ENCODE assay signal across 8 cellular contexts in the genomic region with DNA sequence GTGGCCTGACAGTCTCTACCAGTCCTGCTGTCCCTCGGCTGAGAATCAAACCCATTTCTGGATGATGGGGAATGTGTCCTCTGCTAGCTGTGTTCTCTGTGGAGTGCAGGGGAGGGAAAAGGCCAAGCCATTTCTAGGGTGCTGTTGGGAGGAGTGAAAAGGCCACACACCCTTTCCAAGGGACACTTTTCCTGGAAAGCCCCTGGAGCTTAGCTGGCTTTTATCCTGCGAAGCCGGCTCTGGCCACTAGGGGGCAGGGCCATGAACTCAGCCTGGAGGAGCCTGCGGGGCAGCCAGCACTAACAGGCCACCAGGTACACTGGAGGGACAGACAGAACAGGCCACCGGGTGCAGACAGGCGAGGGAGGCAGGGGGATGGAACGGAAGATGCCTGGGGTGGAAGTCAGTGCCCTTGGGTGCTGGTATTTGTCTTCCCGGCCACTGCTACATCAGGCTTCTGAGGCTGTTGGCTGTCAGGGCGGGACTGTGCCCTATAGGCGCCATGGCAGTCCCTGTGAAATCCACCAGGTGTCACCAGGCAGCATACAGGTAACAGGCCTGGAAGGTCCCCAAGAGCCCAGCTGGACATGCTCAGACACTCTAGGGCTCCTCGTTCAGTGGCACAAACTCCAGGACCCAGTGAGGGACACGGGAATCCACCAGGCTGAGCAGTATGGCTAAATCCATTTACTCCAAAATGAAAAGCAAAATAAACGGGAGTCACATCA. TPM values are rescaled to one million over a fixed set of nuclear protein-coding genes. Genes with fewer than 3 reads are reported as not detected.
DNase-seq lines count a peak whose midpoint lies in the region; ATAC-seq and TF ChIP-seq lines count a peak whose summit lies in the region.
"Not testable (repeated sequence)": the region's sequence is repeated elsewhere in the genome, so short reads cannot be mapped to it uniquely, and the experiment has no call there.

No MANE protein-coding gene starts in this region.

- H3K36me3 Mint-ChIP-seq in activated naive CD8-positive, alpha-beta T cell treated with anti-CD3 and anti-CD28 coated beads, Interleukin-2, amount 50 U/mL, for 24 hours (ENCODE audit: low read depth); glutamatergic neuron (ENCODE audit: unreplicated experiment); neural progenitor cell: not testable (repeated sequence)

- H3K4me2 ChIP-seq in KMS-11, neural progenitor cell: not testable (repeated sequence)

- not testable (repeated sequence) for H3K4me1 Mint-ChIP-seq in activated naive CD8-positive, alpha-beta T cell treated with anti-CD3 and anti-CD28 coated beads, Interleukin-2, amount 50 U/mL, for 24 hours; glutamatergic neuron (ENCODE audit: low read depth, unreplicated experiment); neural progenitor cell

- H3K27ac Mint-ChIP-seq in activated naive CD8-positive, alpha-beta T cell treated with anti-CD3 and anti-CD28 coated beads, Interleukin-2, amount 50 U/mL, for 24 hours; glutamatergic neuron (ENCODE audit: unreplicated experiment); neural progenitor cell: not testable (repeated sequence)

- H3K9me3 Mint-ChIP-seq in activated naive CD8-positive, alpha-beta T cell treated with anti-CD3 and anti-CD28 coated beads, Interleukin-2, amount 50 U/mL, for 24 hours; glutamatergic neuron (ENCODE audit: unreplicated experiment); neural progenitor cell: not testable (repeated sequence)

- not testable (repeated sequence) for H3K4me1 ChIP-seq in KMS-11 (ENCODE audit: low read depth, poor library complexity, severe bottlenecking); neural progenitor cell

- H3K27ac ChIP-seq in KMS-11, neural progenitor cell: not testable (repeated sequence)

- not testable (repeated sequence) for H3K36me3 ChIP-seq in KMS-11 (ENCODE audit: insufficient read depth); neural progenitor cell

- H3K9me3 ChIP-seq in neural progenitor cell (ENCODE audit: low read depth), result not testable (repeated sequence)

- H3K4me3 Mint-ChIP-seq in activated naive CD8-positive, alpha-beta T cell treated with anti-CD3 and anti-CD28 coated beads, Interleukin-2, amount 50 U/mL, for 24 hours; glutamatergic neuron (ENCODE audit: unreplicated experiment); neural progenitor cell: not testable (repeated sequence)

- H3K27me3 Mint-ChIP-seq in activated naive CD8-positive, alpha-beta T cell treated with anti-CD3 and anti-CD28 coated beads, Interleukin-2, amount 50 U/mL, for 24 hours; glutamatergic neuron (ENCODE audit: unreplicated experiment); neural progenitor cell (ENCODE audit: insufficient read depth, low read depth): not testable (repeated sequence)

- H3K4me3 ChIP-seq in AG09309 (ENCODE audit: control insufficient read depth, low read depth, low read length); KMS-11 (IDR thresholded peaks at IDR 0.05; ENCODE audit: insufficient read depth, low read depth, low read length); neural progenitor cell: not testable (repeated sequence)

- peak; percentile 84 for ATAC-seq in GM19035 (IDR thresholded peaks at IDR 0.05; ENCODE audit: unreplicated experiment)
- peak; percentile 95 for ATAC-seq in activated naive CD8-positive, alpha-beta T cell treated with anti-CD3 and anti-CD28 coated beads, Interleukin-2, amount 50 U/mL, for 24 hours

- not testable (repeated sequence) for H3K9ac ChIP-seq in KMS-11, neural progenitor cell

- TF ChIP-seq CTCF in AG09309 (IDR thresholded peaks at IDR 0.05; ENCODE audit: control insufficient read depth, insufficient read depth, low read depth, low read length, missing control alignments), result peak; percentile 30
- 0 out of 2 replicates have a peak, but pooled peaks have one; percentile 32 for TF ChIP-seq CTCF in KMS-11 (conservative IDR thresholded peaks at IDR 0.05; ENCODE audit: low read depth, low read length)
- peak; percentile 73 for TF ChIP-seq CTCF in glutamatergic neuron (IDR thresholded peaks at IDR 0.05; ENCODE audit: partially characterized antibody, unreplicated experiment)
- peak; percentile 67 for TF ChIP-seq CTCF in neural progenitor cell (IDR thresholded peaks at IDR 0.05)

- H3K79me2 ChIP-seq in KMS-11 (ENCODE audit: insufficient read depth, low read depth); neural progenitor cell (ENCODE audit: low read depth): not testable (repeated sequence)

- H3K27me3 ChIP-seq in KMS-11 (ENCODE audit: insufficient read depth, low read depth); neural progenitor cell: not testable (repeated sequence)

- H4K20me1 ChIP-seq in KMS-11 (ENCODE audit: insufficient read depth); neural progenitor cell (ENCODE audit: low read depth): not testable (repeated sequence)

- not testable (repeated sequence) for H3F3A ChIP-seq in neural progenitor cell (ENCODE audit: low read depth)

- H2AFZ ChIP-seq in KMS-11 (ENCODE audit: low read depth); neural progenitor cell (replicated peaks): not testable (repeated sequence)

- not testable (repeated sequence) for DNase-seq in AG09309 (ENCODE audit: low read depth); neural progenitor cell (ENCODE audit: low spot score)
- peak; percentile 23 to 32 for DNase-seq in activated CD4-positive, alpha-beta T cell treated with anti-CD3 and anti-CD28 coated beads, Interleukin-2, amount 50 U/mL, for 24 hours (ENCODE audit: low read depth in 1 of 2, low spot score in 1 of 2)
- peak; percentile 63 for DNase-seq in activated naive CD8-positive, alpha-beta T cell treated with anti-CD3 and anti-CD28 coated beads, Interleukin-2, amount 50 U/mL, for 24 hours
- DNase-seq in glutamatergic neuron, result peak; percentile 83
- peak in 2 of 3 experiments; percentile 18 to 21 for DNase-seq in stimulated activated CD4-positive, alpha-beta T cell treated with anti-CD3 and anti-CD28 coated beads, TNF-alpha, amount 100 ng/mL, for 4 hours (ENCODE audit: low read depth in 3 of 3)

RNA-seq across cellular contexts. Expression of a gene that starts 16.5 kb away (rescaled TPM):
- total RNA-seq in glutamatergic neuron (ENCODE audit: unreplicated experiment) (0.83 TPM), neural progenitor cell (ENCODE audit: low replicate concordance) (0.04 and 0.59 TPM in 2 replicates)
